ENCODE assay signal across 13 cellular contexts in the genomic region with DNA sequence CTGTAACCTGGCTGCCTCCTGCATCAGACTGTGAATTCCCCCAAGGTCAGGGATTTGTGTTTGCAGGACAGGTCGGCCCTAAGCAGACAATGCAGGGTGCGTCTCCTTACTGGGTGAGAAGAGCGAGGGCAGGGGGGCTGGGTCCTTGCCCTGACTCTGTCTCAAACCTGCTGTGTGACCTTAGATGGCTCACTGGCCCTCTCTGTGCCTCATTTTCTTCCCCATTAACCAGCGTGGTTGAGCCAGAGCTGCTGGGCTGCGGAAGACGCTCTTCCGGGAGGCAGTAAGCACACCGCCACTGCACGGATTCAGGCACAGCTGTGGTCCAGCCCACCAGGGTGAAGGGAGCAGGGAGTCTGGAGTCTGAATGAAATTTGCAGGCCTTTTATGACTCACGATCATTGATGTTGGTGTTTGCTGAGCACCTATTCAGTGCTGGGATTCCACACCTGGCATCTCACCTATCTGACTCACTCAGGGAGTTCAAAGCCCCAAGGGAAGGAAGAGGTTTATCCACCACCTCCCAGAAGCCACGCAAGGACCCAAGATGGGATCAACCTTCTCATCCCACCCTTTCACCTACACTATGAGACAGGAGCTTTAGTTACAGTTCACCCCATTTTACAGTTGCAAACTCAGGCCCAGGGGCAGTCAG. TPM values are rescaled to one million over a fixed set of nuclear protein-coding genes. Genes with fewer than 3 reads are reported as not detected.
DNase-seq lines count a peak whose midpoint lies in the region; ATAC-seq and TF ChIP-seq lines count a peak whose summit lies in the region.
"Had no signal": no experiment of that assay in that cellular context is flagged by ENCODE, and none has a peak within 500 bp of the region (broad histone marks: within the 10 kb centered on the region; RNA-seq: fewer than 3 reads in every experiment).

No MANE protein-coding gene starts in this region.

- H3K27ac ChIP-seq in endodermal cell (ENCODE audit: low read depth, low read length) (no peak overlapping the region), psoas muscle (peak overlapping the region; percentile 92)

- H3K27me3 ChIP-seq in NT2/D1 (ENCODE audit: insufficient read depth, insufficient read length) (no peaks in the 10 kb centered on the region), endodermal cell (ENCODE audit: control insufficient read depth, insufficient read depth, low read length, poor library complexity, severe bottlenecking) (no peaks in the 10 kb centered on the region), psoas muscle (ENCODE audit: insufficient read depth in 3 of 3, low read length in 2 of 3) (no peaks in the 10 kb centered on the region), Caco-2 (replicated peaks; ENCODE audit: control insufficient read depth, insufficient read depth, low read length) (no peaks in the 10 kb centered on the region)
- H3K27me3 ChIP-seq: left lung had no signal

- 93% methylated on average over 10 to 11 of the region's 11 CpGs for WGBS in endodermal cell (ENCODE audit: insufficient coverage in 1 of 2, insufficient read length in 1 of 2), 2 experiments
- 83 to 90% (median 89%) methylated on average over 11 of the region's 11 CpGs for WGBS in psoas muscle, 3 donors

- POLR2A ChIA-PET in Caco-2 (lab: Charles Lee): no interaction called here

- H3K27me3 Mint-ChIP-seq in activated CD4-positive, alpha-beta T cell treated with anti-CD3 and anti-CD28 coated beads, Interleukin-2, amount 10 ng/mL, durations not matched to agents 24 days and 14 days: no peaks in the 10 kb centered on the region
- no peaks in the 10 kb centered on the region for H3K27me3 Mint-ChIP-seq in endodermal cell (ENCODE audit: insufficient read depth)
- H3K27me3 Mint-ChIP-seq in Caco-2 (ENCODE audit: insufficient read depth, unreplicated experiment): no peaks in the 10 kb centered on the region

- TF ChIP-seq CTCF in endodermal cell (conservative IDR thresholded peaks at IDR 0.05): no peak
- no peak for TF ChIP-seq CTCF in psoas muscle (IDR thresholded peaks at IDR 0.05)
- TF ChIP-seq CTCF in Caco-2 (IDR thresholded peaks at IDR 0.05; ENCODE audit: insufficient read depth in 1 of 2, low read depth in 1 of 2, low read length in 1 of 2, severe bottlenecking in 1 of 2, unreplicated experiment in 1 of 2): no peak

- peaks cover 25% of the 10 kb centered on the region for H3K4me1 ChIP-seq in NT2/D1 (ENCODE audit: insufficient read depth, insufficient read length)
- peaks cover 4% of the 10 kb centered on the region for H3K4me1 ChIP-seq in endodermal cell (ENCODE audit: control insufficient read depth, insufficient read depth, low read length)
- peaks cover 46% of the 10 kb centered on the region for H3K4me1 ChIP-seq in psoas muscle
- peaks cover 9% of the 10 kb centered on the region; the same call in 1 of the 2 replicates for H3K4me1 ChIP-seq in Caco-2

- H3K36me3 Mint-ChIP-seq in activated CD4-positive, alpha-beta T cell treated with anti-CD3 and anti-CD28 coated beads, Interleukin-2, amount 10 ng/mL, durations not matched to agents 24 days and 14 days (ENCODE audit: low read depth): peaks cover 12% of the 10 kb centered on the region
- H3K36me3 Mint-ChIP-seq in endodermal cell (ENCODE audit: low read depth) (peaks cover 22% of the 10 kb centered on the region), Caco-2 (ENCODE audit: insufficient read depth, unreplicated experiment) (peaks cover 14% of the 10 kb centered on the region)

- no TSS peak for BruUV-seq in Caco-2 (replicated peaks; lab: Mats Ljungman, UMichigan)

- no peaks in the 10 kb centered on the region for H3K9me3 Mint-ChIP-seq in activated CD4-positive, alpha-beta T cell treated with anti-CD3 and anti-CD28 coated beads, Interleukin-2, amount 10 ng/mL, durations not matched to agents 24 days and 14 days
- H3K9me3 Mint-ChIP-seq in endodermal cell: no peaks in the 10 kb centered on the region
- no peaks in the 10 kb centered on the region for H3K9me3 Mint-ChIP-seq in Caco-2 (ENCODE audit: unreplicated experiment)

- H3K27ac Mint-ChIP-seq in activated CD4-positive, alpha-beta T cell treated with anti-CD3 and anti-CD28 coated beads, Interleukin-2, amount 10 ng/mL, durations not matched to agents 24 days and 14 days: peak overlapping the region; percentile 65
- H3K27ac Mint-ChIP-seq in endodermal cell (no peak overlapping the region), Caco-2 (ENCODE audit: unreplicated experiment) (no peak overlapping the region)

- no peak for ATAC-seq in psoas muscle
- no peak for ATAC-seq in HG03196 (IDR thresholded peaks at IDR 0.05; ENCODE audit: unreplicated experiment)
- ATAC-seq: left lung had no signal

- no peak overlapping the region for H3K4me3 Mint-ChIP-seq in activated CD4-positive, alpha-beta T cell treated with anti-CD3 and anti-CD28 coated beads, Interleukin-2, amount 10 ng/mL, durations not matched to agents 24 days and 14 days
- H3K4me3 Mint-ChIP-seq in endodermal cell: no peak overlapping the region
- H3K4me3 Mint-ChIP-seq in Caco-2 (ENCODE audit: unreplicated experiment): no peak overlapping the region

- DNase-seq in activated CD4-positive, alpha-beta T cell treated with anti-CD3 and anti-CD28 coated beads, Interleukin-2, amount 10 ng/mL, durations not matched to agents 24 days and 14 days: no peak
- DNase-seq in activated CD4-positive, alpha-beta T cell treated with anti-CD3 and anti-CD28 coated beads for 4 hours: no peak
- DNase-seq in NT2/D1 (ENCODE audit: low read depth, low spot score): no peak
- no peak for DNase-seq in endodermal cell
- peak in 1 of 2 donors; percentile 8 for DNase-seq in psoas muscle
- no peak for DNase-seq in Caco-2
- DNase-seq in SW 1271 (lab: John Stamatoyannopoulos, UW): no peak
- DNase-seq: activated effector memory CD4-positive, alpha-beta T cell treated with Interleukin-2 at 50 U/mL for 16 hours; NCI-H2081; stimulated activated CD4-positive, alpha-beta T cell treated with anti-CD3 and anti-CD28 coated beads, Interleukin-1b, Interleukin-23, amount 100 ng/mL, for 48 hours; WERI-Rb-1 had no signal

- no peaks in the 10 kb centered on the region for H3K9me3 ChIP-seq in NT2/D1 (ENCODE audit: insufficient read depth, low read length)
- H3K9me3 ChIP-seq in endodermal cell (ENCODE audit: control insufficient read depth, low read length): no peaks in the 10 kb centered on the region
- no peaks in the 10 kb centered on the region for H3K9me3 ChIP-seq in psoas muscle
- no peaks in the 10 kb centered on the region for H3K9me3 ChIP-seq in Caco-2
- H3K9me3 ChIP-seq: left lung had no signal

- CTCF ChIA-PET in Caco-2 (lab: Charles Lee): no interaction called here

- H3K4me1 Mint-ChIP-seq in activated CD4-positive, alpha-beta T cell treated with anti-CD3 and anti-CD28 coated beads, Interleukin-2, amount 10 ng/mL, durations not matched to agents 24 days and 14 days: peaks cover 34% of the 10 kb centered on the region
- peaks cover 13% of the 10 kb centered on the region for H3K4me1 Mint-ChIP-seq in endodermal cell
- no peaks in the 10 kb centered on the region for H3K4me1 Mint-ChIP-seq in Caco-2 (ENCODE audit: low read depth, unreplicated experiment)

- intact Hi-C loops in activated CD4-positive, alpha-beta T cell treated with anti-CD3 and anti-CD28 coated beads, Interleukin-2, amount 10 ng/mL, durations not matched to agents 24 days and 14 days (cut with micrococcal nuclease): loop anchor here (5.0 to 10.0 kb wide), 2 partner anchors 110 to 1237 kb away; a partner anchor contains a TSS
- intact Hi-C loops in psoas muscle (cut with DNase I) (loop anchor here (2.0 to 5.0 kb wide), 2 partner anchors 56 to 377 kb away; a partner anchor contains a TSS), Caco-2 (cut with micrococcal nuclease; ENCODE audit: unreplicated experiment) (loop anchor here (10.0 kb wide), 1 partner anchor 440 kb away; no protein-coding TSS in a partner anchor)

- H3K9ac ChIP-seq in NT2/D1 (ENCODE audit: insufficient read length, low read depth) (peak overlapping the region; percentile 96), endodermal cell (ENCODE audit: extremely low read depth, low read length, poor library complexity, severe bottlenecking) (no peak overlapping the region)

- peaks cover 62% of the 10 kb centered on the region for H3K36me3 ChIP-seq in NT2/D1 (ENCODE audit: insufficient read depth, insufficient read length, low read length)
- H3K36me3 ChIP-seq in endodermal cell (ENCODE audit: control insufficient read depth, insufficient read depth, low read length): peaks cover 15% of the 10 kb centered on the region
- peaks cover 0 to 41% of the 10 kb centered on the region in 2 donors for H3K36me3 ChIP-seq in psoas muscle (ENCODE audit: insufficient read depth in 1 of 2, low read depth in 1 of 2)
- H3K36me3 ChIP-seq in Caco-2 (ENCODE audit: control insufficient read depth, insufficient read depth, low read length): peaks cover 6% of the 10 kb centered on the region

- H3K4me3 ChIP-seq in NT2/D1 (ENCODE audit: insufficient read length, low read depth): no peak overlapping the region
- peak overlapping the region; percentile 96 for H3K4me3 ChIP-seq in endodermal cell (ENCODE audit: low read length)
- peak overlapping the region; percentile 69 for H3K4me3 ChIP-seq in psoas muscle
- no peak overlapping the region for H3K4me3 ChIP-seq in Caco-2 (ENCODE audit: low read depth, low read length)

RNA-seq across cellular contexts. Expression of a gene that starts 2.5 kb away (rescaled TPM):
- total RNA-seq in activated CD4-positive, alpha-beta T cell treated with anti-CD3 and anti-CD28 coated beads, Interleukin-2, amount 10 ng/mL, durations not matched to agents 24 days and 14 days: 31.5 and 33.5 TPM in 2 replicates
- total RNA-seq in endodermal cell: 10 to 100 TPM; 41.3 to 47.0 TPM
- 29.0 TPM for polyA plus RNA-seq in endodermal cell (2013, experiment 1 of 2)
- 26.6 TPM for polyA plus RNA-seq in endodermal cell (2013, experiment 2 of 2)
- 10 to 100 TPM; 56.0 to 82.8 (median 57.2) TPM for total RNA-seq in psoas muscle
- polyA plus RNA-seq in psoas muscle: 100 to 1,000 TPM in 1 of 3 donors, 10 to 100 TPM in 2; 48.0 to 103 (median 76.0) TPM
- total RNA-seq in Caco-2 (2022): 64.6 and 77.6 TPM in 2 replicates

RNA-seq across cellular contexts. Expression of a gene that starts 2.9 kb away (rescaled TPM):
- total RNA-seq in activated CD4-positive, alpha-beta T cell treated with anti-CD3 and anti-CD28 coated beads, Interleukin-2, amount 10 ng/mL, durations not matched to agents 24 days and 14 days: 36.5 and 36.8 TPM in 2 replicates
- total RNA-seq in endodermal cell: 10 to 100 TPM; 40.7 to 47.3 TPM
- polyA plus RNA-seq in endodermal cell (2013, experiment 1 of 2): 35.5 TPM
- polyA plus RNA-seq in endodermal cell (2013, experiment 2 of 2): 29.4 TPM
- total RNA-seq in psoas muscle: 100 to 1,000 TPM in 2 of 4 donors, 10 to 100 TPM in 2; 81.8 to 107 (median 94.8) TPM
- 10 to 100 TPM; 36.3 to 62.0 (median 52.6) TPM for polyA plus RNA-seq in psoas muscle
- 55.3 and 56.5 TPM in 2 replicates for total RNA-seq in Caco-2 (2022)

RNA-seq across cellular contexts. Expression of a gene that starts 7.3 kb away (rescaled TPM):
- 123 and 124 TPM in 2 replicates for total RNA-seq in activated CD4-positive, alpha-beta T cell treated with anti-CD3 and anti-CD28 coated beads, Interleukin-2, amount 10 ng/mL, durations not matched to agents 24 days and 14 days
- 100 to 1,000 TPM; 161 to 163 TPM for total RNA-seq in endodermal cell
- 78.3 TPM for polyA plus RNA-seq in endodermal cell (2013, experiment 1 of 2)
- 66.1 TPM for polyA plus RNA-seq in endodermal cell (2013, experiment 2 of 2)
- total RNA-seq in psoas muscle: 10 to 100 TPM; 20.6 to 28.2 (median 23.9) TPM
- polyA plus RNA-seq in psoas muscle: 10 to 100 TPM; 16.7 to 31.9 (median 18.2) TPM
- 130 and 147 TPM in 2 replicates for total RNA-seq in Caco-2 (2022)

RNA-seq across cellular contexts. Expression of a gene that starts 22.1 kb away (rescaled TPM):
- total RNA-seq in activated CD4-positive, alpha-beta T cell treated with anti-CD3 and anti-CD28 coated beads, Interleukin-2, amount 10 ng/mL, durations not matched to agents 24 days and 14 days: 40.4 and 41.4 TPM in 2 replicates
- total RNA-seq in endodermal cell (under 1 TPM in 1 of 2 donors, not detected in 1; 0.97 TPM), psoas muscle (1 to 10 TPM in 1 of 4 donors, under 1 TPM in 3; 0.21 to 3.3 (median 0.46) TPM), Caco-2 (2022) (0.61 and 1.1 TPM in 2 replicates)
- 0.68 TPM for polyA plus RNA-seq in endodermal cell (2013, experiment 1 of 2)
- 0.95 TPM for polyA plus RNA-seq in endodermal cell (2013, experiment 2 of 2)
- polyA plus RNA-seq in psoas muscle: under 1 TPM; 0.05 to 0.46 (median 0.27) TPM

RNA-seq across cellular contexts. Expression of a gene that starts 23.7 kb away (rescaled TPM):
- 121 and 124 TPM in 2 replicates for total RNA-seq in activated CD4-positive, alpha-beta T cell treated with anti-CD3 and anti-CD28 coated beads, Interleukin-2, amount 10 ng/mL, durations not matched to agents 24 days and 14 days
- 100 to 1,000 TPM; 279 to 287 TPM for total RNA-seq in endodermal cell
- 359 TPM for polyA plus RNA-seq in endodermal cell (2013, experiment 1 of 2)
- polyA plus RNA-seq in endodermal cell (2013, experiment 2 of 2): 302 TPM
- 100 to 1,000 TPM in 3 of 4 donors, 10 to 100 TPM in 1; 93.2 to 189 (median 151) TPM for total RNA-seq in psoas muscle
- polyA plus RNA-seq in psoas muscle: 100 to 1,000 TPM in 2 of 3 donors, 10 to 100 TPM in 1; 72.1 to 122 (median 106) TPM
- total RNA-seq in Caco-2 (2022): 209 and 224 TPM in 2 replicates

Comparison
In these comparisons a context has a peak if more than half of its experiments do, and no peak if none do; other contexts are left out.
1. H3K4me3 ChIP-seq: peak in endodermal cell (single experiment) and psoas muscle (single experiment); none in NT2/D1 (single experiment) and Caco-2 (single experiment).